10 cellular contexts compared by ENCODE assay signal in genomic region chr20:60271597-60271996, GRCh38.
DNase-seq lines count a peak whose midpoint lies in the region; ATAC-seq and TF ChIP-seq lines count a peak whose summit lies in the region.
"Had no signal": no experiment of that assay in that cellular context is flagged by ENCODE, and none has a peak within 500 bp of the region (broad histone marks: within the 10 kb centered on the region; RNA-seq: fewer than 3 reads in every experiment).

No MANE protein-coding gene starts in this region.

- no peaks in the 10 kb centered on the region for H3K36me3 Mint-ChIP-seq in chondrocyte (ENCODE audit: low read depth)

- H4K20me1 ChIP-seq in osteoblast (ENCODE audit: insufficient read depth, low read length), result no peaks in the 10 kb centered on the region

- no peak overlapping the region for H3K4me2 ChIP-seq in osteoblast (ENCODE audit: insufficient read depth, low read length)

- H2AFZ ChIP-seq in osteoblast (ENCODE audit: low read length), result no peak overlapping the region

- H3K4me3 Mint-ChIP-seq in chondrocyte (ENCODE audit: unreplicated experiment), result no peak overlapping the region

- no peak overlapping the region for H3K4me3 ChIP-seq in LNCaP clone FGC (ENCODE audit: low read depth, low read length)
- no peak overlapping the region for H3K4me3 ChIP-seq in osteoblast (ENCODE audit: insufficient read depth, low read length)
- H3K4me3 ChIP-seq: Peyer's patch had no signal

- H3K4me1 ChIP-seq in osteoblast (ENCODE audit: insufficient read depth, low read length), result no peaks in the 10 kb centered on the region
- H3K4me1 ChIP-seq: Peyer's patch had no signal

- no peaks in the 10 kb centered on the region for H3K79me2 ChIP-seq in osteoblast (ENCODE audit: insufficient read depth, low read length)

- peaks cover 3% of the 10 kb centered on the region for H3K9me3 Mint-ChIP-seq in chondrocyte (ENCODE audit: low read depth)

- peak; percentile 18; the same call in 1 of the 2 replicates for TF ChIP-seq CTCF in LNCaP clone FGC (IDR thresholded peaks at IDR 0.05; ENCODE audit: control insufficient read depth, extremely low read depth, insufficient read depth)
- peak; percentile 61 for TF ChIP-seq CTCF in chondrocyte (IDR thresholded peaks at IDR 0.05)
- TF ChIP-seq CTCF in osteoblast (IDR thresholded peaks at IDR 0.05; ENCODE audit: extremely low read depth, low read depth, low read length), result peak; percentile 7

- no peaks in the 10 kb centered on the region for H3K4me1 Mint-ChIP-seq in chondrocyte (ENCODE audit: low read depth)

- no peak for ATAC-seq in HG03457 (IDR thresholded peaks at IDR 0.05; ENCODE audit: unreplicated experiment)

- no peaks in the 10 kb centered on the region for H3K27me3 ChIP-seq in osteoblast (ENCODE audit: insufficient read depth, low read length)
- H3K27me3 ChIP-seq: Peyer's patch had no signal

- no peak overlapping the region for H3K27ac ChIP-seq in osteoblast (ENCODE audit: low read depth, low read length)
- H3K27ac ChIP-seq: Peyer's patch had no signal

- DNase-seq in GM03348 (ENCODE audit: low spot score) (peak; percentile 31), LNCaP clone FGC (ENCODE audit: low read depth) (no peak), chondrocyte (ENCODE audit: low spot score) (no peak), osteoblast (ENCODE audit: insufficient read length, low spot score, missing footprints) (no peak), MV-4-11 (lab: John Stamatoyannopoulos, UW) (no peak)
- DNase-seq in activated CD4-positive, alpha-beta T cell treated with anti-CD3 and anti-CD28 coated beads, Interleukin-2, amount 50 U/mL, for 48 hours, result no peak
- DNase-seq: activated naive CD4-positive, alpha-beta T cell treated with Interleukin-2 at 50 U/mL for 16 hours; kidney glomerular epithelial cell; Peyer's patch had no signal

- no peaks in the 10 kb centered on the region for H3K9me3 ChIP-seq in osteoblast (ENCODE audit: low read depth, low read length)
- H3K9me3 ChIP-seq: Peyer's patch had no signal

- no peaks in the 10 kb centered on the region for H3K36me3 ChIP-seq in osteoblast (ENCODE audit: insufficient read depth, low read length)
- H3K36me3 ChIP-seq: Peyer's patch had no signal

- H3K27me3 Mint-ChIP-seq in chondrocyte (ENCODE audit: low read depth), result peaks cover 21% of the 10 kb centered on the region

- no peak overlapping the region for H3K27ac Mint-ChIP-seq in chondrocyte (ENCODE audit: unreplicated experiment)

Comparison
In these comparisons a context has a peak if more than half of its experiments do, and no peak if none do; other contexts are left out.
1. CTCF ChIP-seq: peak in every context shown above with its lines; median percentile 61 in chondrocyte; 18 in LNCaP clone FGC; 7 in osteoblast.